ENCODE assay signal across 8 cellular contexts in the genomic region with DNA sequence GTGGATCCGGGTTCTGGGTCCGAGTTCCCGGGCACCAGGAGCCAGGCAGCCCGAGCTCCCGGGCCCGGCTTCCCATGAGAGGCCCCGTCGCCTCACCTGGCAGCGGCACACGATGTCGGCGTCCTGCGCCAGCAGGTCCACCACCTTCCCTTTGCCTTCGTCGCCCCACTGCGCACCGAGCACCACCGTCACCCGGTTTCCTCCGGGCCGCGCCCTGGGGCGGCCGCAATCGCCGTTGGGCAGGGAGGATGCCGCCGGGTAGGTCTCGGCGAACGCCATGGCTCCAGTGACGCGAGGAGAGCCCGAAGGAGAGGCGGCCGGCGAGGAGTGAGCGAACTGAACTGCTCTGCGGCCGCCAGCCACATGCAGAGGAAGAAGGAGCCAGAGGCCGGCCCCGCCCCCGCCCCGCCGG. TPM values are rescaled to one million over a fixed set of nuclear protein-coding genes. Genes with fewer than 3 reads are reported as not detected.
DNase-seq lines count a peak whose midpoint lies in the region; ATAC-seq and TF ChIP-seq lines count a peak whose summit lies in the region.

A gene (minus strand): TSS at position 371 of the 412 bp plus-strand sequence. CDS start 92 bp downstream, at position 279.

- no peak for TF ChIP-seq EP300 in gastroesophageal sphincter (IDR thresholded peaks at IDR 0.05)
- no peak for TF ChIP-seq EP300 in sigmoid colon (IDR thresholded peaks at IDR 0.05)

- H3K36me3 ChIP-seq in gastroesophageal sphincter: no peaks in the 10 kb centered on the region
- no peaks in the 10 kb centered on the region for H3K36me3 ChIP-seq in sigmoid colon

- H3K9me3 ChIP-seq in gastroesophageal sphincter (no peaks in the 10 kb centered on the region), sigmoid colon (no peaks in the 10 kb centered on the region)

- H3K4me3 ChIP-seq in gastroesophageal sphincter (peak within 1 kb of the TSS; percentile 69 to 89), sigmoid colon (peak within 1 kb of the TSS; percentile 76 to 94 (median 88))

- intact Hi-C loops in sigmoid colon (cut with DNase I): loop anchor here (2.0 to 10.0 kb wide), 3 partner anchors 201 to 1197 kb away; a partner anchor contains a TSS

- no peaks in the 10 kb centered on the region for H3K27me3 Mint-ChIP-seq in activated T-cell treated with anti-CD3 and anti-CD28 coated beads, Interleukin-2, amount 50 U/mL, for 24 hours

- peak within 1 kb of the TSS; percentile 93 for H3K4me3 Mint-ChIP-seq in activated T-cell treated with anti-CD3 and anti-CD28 coated beads, Interleukin-2, amount 50 U/mL, for 24 hours

- TF ChIP-seq CTCF in VCaP (conservative IDR thresholded peaks at IDR 0.05) (no peak), gastroesophageal sphincter (IDR thresholded peaks at IDR 0.05) (no peak), sigmoid colon (IDR thresholded peaks at IDR 0.05) (no peak)

- peaks cover 48% of the 10 kb centered on the region for H3K36me3 Mint-ChIP-seq in activated T-cell treated with anti-CD3 and anti-CD28 coated beads, Interleukin-2, amount 50 U/mL, for 24 hours (ENCODE audit: low read depth)

- DNase-seq in activated T-cell treated with anti-CD3 and anti-CD28 coated beads, Interleukin-2, amount 50 U/mL, for 24 hours: no peak
- DNase-seq in activated T-cell treated with anti-CD3 and anti-CD28 coated beads for 4 hours (no peak), sigmoid colon (no peak), NCI-H510A treated with DMSO at 0.1 percent for 48 hours (lab: John Stamatoyannopoulos, UW) (no peak), Kasumi-1 (lab: John Stamatoyannopoulos, UW) (no peak)

- H3K4me1 Mint-ChIP-seq in activated T-cell treated with anti-CD3 and anti-CD28 coated beads, Interleukin-2, amount 50 U/mL, for 24 hours (ENCODE audit: low read depth): peaks cover 53% of the 10 kb centered on the region

- H3K4me1 ChIP-seq in gastroesophageal sphincter (peaks cover 16 to 47% (median 17%) of the 10 kb centered on the region in 3 donors), sigmoid colon (peaks cover 0 to 45% (median 35%) of the 10 kb centered on the region in 4 donors)

- TF ChIP-seq POLR2A in gastroesophageal sphincter (IDR thresholded peaks at IDR 0.05) (peak; percentile 79 to 86), sigmoid colon (IDR thresholded peaks at IDR 0.05) (peak; percentile 75 to 78)

- ATAC-seq in gastroesophageal sphincter: no peak
- no peak for ATAC-seq in activated CD4-positive, CD25-positive, alpha-beta regulatory T cell treated with anti-CD3 and anti-CD28 coated beads, Interleukin-2, amount 50 U/mL, for 24 hours

- 0% methylated on average over 1 of the region's 45 CpGs; no CpG with 5 or more reads in 1 of the 2 donors for WGBS in gastroesophageal sphincter (ENCODE audit: low coverage in 1 of 2), 2 donors
- WGBS in sigmoid colon, 2 donors: 0 to 1% methylated on average over 45 of the region's 45 CpGs

- H3K27me3 ChIP-seq in gastroesophageal sphincter: no peaks in the 10 kb centered on the region
- H3K27me3 ChIP-seq in sigmoid colon: no peaks in the 10 kb centered on the region

- no peaks in the 10 kb centered on the region for H3K9me3 Mint-ChIP-seq in activated T-cell treated with anti-CD3 and anti-CD28 coated beads, Interleukin-2, amount 50 U/mL, for 24 hours

- peak within 1 kb of the TSS; percentile 96 for H3K27ac Mint-ChIP-seq in activated T-cell treated with anti-CD3 and anti-CD28 coated beads, Interleukin-2, amount 50 U/mL, for 24 hours

- H3K27ac ChIP-seq in VCaP (peak within 1 kb of the TSS; percentile 95), gastroesophageal sphincter (peak within 1 kb of the TSS; percentile 86 to 97 (median 95)), sigmoid colon (peak within 1 kb of the TSS; percentile 93 to 99 (median 97))

RNA-seq across cellular contexts. Expression of the gene that starts here (rescaled TPM):
- total RNA-seq in gastroesophageal sphincter (10 to 100 TPM; 28.9 to 59.0 (median 47.1) TPM), sigmoid colon (10 to 100 TPM; 23.8 to 42.0 (median 31.7) TPM)
- 10 to 100 TPM; 27.3 to 38.4 (median 30.0) TPM for polyA plus RNA-seq in sigmoid colon
